In genomic region chr14:67532606-67532997, GRCh38 we compare ENCODE assay signal across 8 cellular contexts. TPM values are rescaled to one million over a fixed set of nuclear protein-coding genes. Genes with fewer than 3 reads are reported as not detected.
DNase-seq lines count a peak whose midpoint lies in the region; ATAC-seq and TF ChIP-seq lines count a peak whose summit lies in the region.

No MANE protein-coding gene starts in this region.

- H3K4me3 ChIP-seq in GM06990 (replicated peaks; ENCODE audit: low read depth, low read length) (peak overlapping the region; percentile 54), fibroblast of the aortic adventitia (ENCODE audit: low read depth, low read length) (peak overlapping the region; percentile 65)

- H3K4me3 Mint-ChIP-seq in T-helper 17 cell, result peak overlapping the region; percentile 70

- H3K36me3 ChIP-seq in GM06990 (ENCODE audit: control insufficient read depth, insufficient read depth, low read length), result no peaks in the 10 kb centered on the region

- peaks cover 44% of the 10 kb centered on the region for H3K27me3 Mint-ChIP-seq in T-helper 17 cell

- DNase-seq in GM06990 (ENCODE audit: extremely low read depth, insufficient read length), result no peak
- no peak for DNase-seq in T-helper 17 cell
- no peak for DNase-seq in fibroblast of the aortic adventitia (ENCODE audit: low read depth)
- peak; percentile 30 for DNase-seq in sciatic nerve (ENCODE audit: low spot score)
- DNase-seq in NCI-H1048 (lab: John Stamatoyannopoulos, UW), result no peak
- no peak for DNase-seq in NCI-H1694 treated with DMSO at 0.1 percent for 48 hours (lab: John Stamatoyannopoulos, UW)

- no peaks in the 10 kb centered on the region for H3K36me3 Mint-ChIP-seq in T-helper 17 cell (ENCODE audit: low read depth)

- H3K27me3 ChIP-seq in GM06990 (replicated peaks; ENCODE audit: control insufficient read depth, insufficient read depth, low read length), result peaks cover 1% of the 10 kb centered on the region

- TF ChIP-seq CTCF in GM06990 (IDR thresholded peaks at IDR 0.05; ENCODE audit: insufficient read depth, low read length, poor library complexity, severe bottlenecking) (no peak), fibroblast of the aortic adventitia (IDR thresholded peaks at IDR 0.05; ENCODE audit: insufficient read depth, low read length) (no peak)

- peaks cover 5% of the 10 kb centered on the region for H3K4me1 Mint-ChIP-seq in T-helper 17 cell

- intact Hi-C loops in sciatic nerve (cut with DNase I), result no loop called here

- no peak overlapping the region for H3K27ac Mint-ChIP-seq in T-helper 17 cell

- H3K9me3 ChIP-seq in T-helper 17 cell (ENCODE audit: control insufficient read depth, low read length, poor library complexity, severe bottlenecking), result no peaks in the 10 kb centered on the region

- no peak for ATAC-seq in T-helper 17 cell
- ATAC-seq in sciatic nerve, result no peak
- no peak for ATAC-seq in HG02588 (IDR thresholded peaks at IDR 0.05; ENCODE audit: unreplicated experiment)
- no peak for ATAC-seq in HG02840 (IDR thresholded peaks at IDR 0.05; ENCODE audit: low FRiP score, unreplicated experiment)

RNA-seq across cellular contexts. Expression of gene PLEKHH1, which starts 0.5 kb away (rescaled TPM):
- total RNA-seq in T-helper 17 cell (under 1 TPM in 1 of 2 donors, not detected in 1; 0.12 TPM), fibroblast of the aortic adventitia (ENCODE audit: low replicate concordance) (0.45 TPM in 1 of 2 replicates, not detected in the other), sciatic nerve (6.1 TPM)

RNA-seq across cellular contexts. Expression of gene TMEM229B, which starts 44.1 kb away (rescaled TPM):
- total RNA-seq in T-helper 17 cell (10 to 100 TPM; 12.7 to 15.2 TPM), fibroblast of the aortic adventitia (ENCODE audit: low replicate concordance) (0.81 and 1.8 TPM in 2 replicates), sciatic nerve (2.9 TPM)
